Comparison of ENCODE assay signal across 8 cellular contexts in the genomic region with DNA sequence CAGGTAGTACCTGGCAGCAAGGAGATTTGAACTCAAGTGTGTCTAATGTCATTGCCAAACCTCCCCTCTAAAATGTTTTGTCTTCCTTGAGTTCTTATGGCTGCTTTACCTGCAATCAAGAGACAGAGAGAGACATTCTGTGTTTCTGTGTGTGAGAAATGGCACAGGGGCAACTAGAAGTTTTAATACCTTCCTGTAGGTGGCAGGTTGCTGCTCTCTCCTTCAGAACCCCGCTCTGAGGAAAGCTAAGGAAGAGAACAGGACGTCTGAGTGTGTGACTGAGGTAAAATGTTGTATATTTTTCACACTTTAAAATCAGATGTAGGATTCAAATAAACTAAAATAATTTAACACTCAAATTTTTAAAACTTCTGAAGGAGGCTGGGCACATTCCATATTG. TPM values are rescaled to one million over a fixed set of nuclear protein-coding genes. Genes with fewer than 3 reads are reported as not detected.
DNase-seq lines count a peak whose midpoint lies in the region; ATAC-seq, FAIRE-seq and TF ChIP-seq lines count a peak whose summit lies in the region.

No MANE protein-coding gene starts in this region.

- H3K9ac ChIP-seq in NT2/D1 (ENCODE audit: insufficient read length, low read depth) (no peak overlapping the region), fibroblast of lung (ENCODE audit: insufficient read depth, low read length) (no peak overlapping the region)

- no peaks in the 10 kb centered on the region for H3K36me3 Mint-ChIP-seq in activated T-helper 17 cell treated with anti-CD3 and anti-CD28 coated beads, Interleukin-2, amount 50 U/mL, for 72 hours (ENCODE audit: low read depth)

- H3K27ac ChIP-seq in fibroblast of lung (ENCODE audit: insufficient read depth, low read length) (no peak overlapping the region), sigmoid colon (peak overlapping the region; percentile 3 to 58 (median 41))

- H3K79me2 ChIP-seq in fibroblast of lung (ENCODE audit: control insufficient read depth, insufficient read depth, low read length): no peaks in the 10 kb centered on the region

- ATAC-seq in activated T-helper 17 cell treated with anti-CD3 and anti-CD28 coated beads, Interleukin-2, amount 50 U/mL, for 72 hours (replicated peaks): no peak

- H3K4me3 Mint-ChIP-seq in activated T-helper 17 cell treated with anti-CD3 and anti-CD28 coated beads, Interleukin-2, amount 50 U/mL, for 72 hours: no peak overlapping the region

- no peaks in the 10 kb centered on the region for H4K20me1 ChIP-seq in fibroblast of lung (ENCODE audit: control insufficient read depth, extremely low read depth, insufficient read depth, low read length)

- H3K9me3 Mint-ChIP-seq in activated T-helper 17 cell treated with anti-CD3 and anti-CD28 coated beads, Interleukin-2, amount 50 U/mL, for 72 hours: no peaks in the 10 kb centered on the region

- H3K27me3 Mint-ChIP-seq in activated T-helper 17 cell treated with anti-CD3 and anti-CD28 coated beads, Interleukin-2, amount 50 U/mL, for 72 hours: peaks cover 6% of the 10 kb centered on the region

- DNase-seq in HAP-1 (ENCODE audit: low spot score in 2 of 2) (peak; percentile 53 to 57), NT2/D1 (ENCODE audit: low read depth, low spot score) (peak; percentile 30), fibroblast of lung (ENCODE audit: low read depth in 2 of 2) (peak; percentile 32 to 36), sigmoid colon (no peak), NCI-H2107 (lab: John Stamatoyannopoulos, UW) (no peak), NCI-H446 (lab: John Stamatoyannopoulos, UW) (no peak)

- no peak for TF ChIP-seq POLR2A in sigmoid colon (IDR thresholded peaks at IDR 0.05)

- peaks cover 4% of the 10 kb centered on the region for H3K4me1 ChIP-seq in HAP-1
- no peaks in the 10 kb centered on the region for H3K4me1 ChIP-seq in NT2/D1 (ENCODE audit: insufficient read depth, insufficient read length)
- peaks cover 4% of the 10 kb centered on the region for H3K4me1 ChIP-seq in fibroblast of lung (ENCODE audit: control insufficient read depth, extremely low read depth, insufficient read depth, low read length)
- peaks cover 0 to 40% (median 25%) of the 10 kb centered on the region in 4 donors for H3K4me1 ChIP-seq in sigmoid colon

- in situ Hi-C loops in HAP-1 (cut with MboI; ENCODE audit: low sequenced_read_pairs): no loop called here

- WGBS in sigmoid colon, 2 donors: 18 to 22% methylated on average over 2 of the region's 2 CpGs

- no peak for TF ChIP-seq EP300 in sigmoid colon (IDR thresholded peaks at IDR 0.05)

- no peak overlapping the region for H3K27ac Mint-ChIP-seq in activated T-helper 17 cell treated with anti-CD3 and anti-CD28 coated beads, Interleukin-2, amount 50 U/mL, for 72 hours

- intact Hi-C loops in sigmoid colon (cut with DNase I): no loop called here

- no peak overlapping the region for H3K4me2 ChIP-seq in fibroblast of lung (ENCODE audit: extremely low read depth, insufficient read depth, low read length)

- peak; percentile 96 for FAIRE-seq in G401.6 (lab: Jason Lieb, UNC)

- H3K36me3 ChIP-seq in HAP-1 (replicated peaks) (no peaks in the 10 kb centered on the region), NT2/D1 (ENCODE audit: insufficient read depth, insufficient read length, low read length) (no peaks in the 10 kb centered on the region), fibroblast of lung (ENCODE audit: control insufficient read depth, insufficient read depth, low read length) (no peaks in the 10 kb centered on the region), sigmoid colon (no peaks in the 10 kb centered on the region)

- TF ChIP-seq CTCF in fibroblast of lung (conservative IDR thresholded peaks at IDR 0.05 in 1 of 2, IDR thresholded peaks at IDR 0.05 in 1 of 2; ENCODE audit: low read depth in 1 of 2, low read length in 2 of 2): peak; percentile 27 to 58
- TF ChIP-seq CTCF in sigmoid colon (IDR thresholded peaks at IDR 0.05): peak; percentile 11 to 55 (median 34)

- H3K9me3 ChIP-seq in HAP-1: peaks cover 4% of the 10 kb centered on the region
- H3K9me3 ChIP-seq in NT2/D1 (ENCODE audit: insufficient read depth, low read length): no peaks in the 10 kb centered on the region
- no peaks in the 10 kb centered on the region for H3K9me3 ChIP-seq in fibroblast of lung (ENCODE audit: control insufficient read depth, insufficient read depth, low read depth, low read length)
- H3K9me3 ChIP-seq in sigmoid colon: peaks cover 0 to 2% (median 1%) of the 10 kb centered on the region in 4 donors

- H3K27me3 ChIP-seq in HAP-1 (ENCODE audit: low read depth) (no peaks in the 10 kb centered on the region), NT2/D1 (ENCODE audit: insufficient read depth, insufficient read length) (no peaks in the 10 kb centered on the region), fibroblast of lung (ENCODE audit: control insufficient read depth, insufficient read depth, low read length) (no peaks in the 10 kb centered on the region), sigmoid colon (no peaks in the 10 kb centered on the region)

- no peak overlapping the region for H2AFZ ChIP-seq in fibroblast of lung (ENCODE audit: low read length)

- H3K4me3 ChIP-seq in HAP-1 (no peak overlapping the region), NT2/D1 (ENCODE audit: insufficient read length, low read depth) (no peak overlapping the region), fibroblast of lung (replicated peaks in 1 of 4; ENCODE audit: control extremely low read depth in 1 of 4, insufficient read depth in 1 of 4, low read depth in 3 of 4, low read length in 4 of 4) (no peak overlapping the region), sigmoid colon (no peak overlapping the region)

- H3K4me1 Mint-ChIP-seq in activated T-helper 17 cell treated with anti-CD3 and anti-CD28 coated beads, Interleukin-2, amount 50 U/mL, for 72 hours: no peaks in the 10 kb centered on the region

RNA-seq across cellular contexts. Expression of a gene that starts 19.2 kb away (rescaled TPM):
- total RNA-seq in fibroblast of lung: 28.2 and 38.8 TPM in 2 replicates
- polyA plus RNA-seq in fibroblast of lung: 26.9 and 49.8 TPM in 2 replicates
- polyA plus RNA-seq in fibroblast of lung (2012): 13.2 and 27.0 TPM in 2 replicates
- 71.6 and 96.1 TPM in 2 replicates for polyA minus RNA-seq in fibroblast of lung (ENCODE audit: low replicate concordance)
- total RNA-seq in sigmoid colon: 100 to 1,000 TPM in 2 of 4 donors, 10 to 100 TPM in 2; 71.9 to 140 (median 106) TPM
- polyA plus RNA-seq in sigmoid colon: 1 to 10 TPM; 1.4 to 5.4 (median 3.8) TPM
- total RNA-seq in activated T-helper 17 cell treated with anti-CD3 and anti-CD28 coated beads, Interleukin-2, amount 50 U/mL, for 72 hours: under 1 TPM; 0.11 to 0.15 TPM

Comparison
In these comparisons a context has a peak if more than half of its experiments do, and no peak if none do; other contexts are left out.
1. DNase-seq: peak in HAP-1 (2 of 2), NT2/D1 (single experiment) and fibroblast of lung (2 of 2); none in sigmoid colon (single experiment), NCI-H2107 (single experiment) and NCI-H446 (0 of 2).
2. RNA of a gene that starts 19.2 kb away (total RNA-seq): 71.9 to 140 TPM in sigmoid colon and 28.2 to 38.8 TPM in fibroblast of lung; 0.11 to 0.15 TPM in activated T-helper 17 cell treated with anti-CD3 and anti-CD28 coated beads, Interleukin-2, amount 50 U/mL, for 72 hours; every median in the first group is over 10 times any median in the second.